ENCODE assay signal across 14 cellular contexts in genomic region chr3:113685956-113686721, GRCh38. TPM values are rescaled to one million over a fixed set of nuclear protein-coding genes. Genes with fewer than 3 reads are reported as not detected.
A peak's percentile ranks its signal among the peaks of the same experiment; 100 is the strongest.
DNase-seq lines count a peak whose midpoint lies in the region; ATAC-seq and TF ChIP-seq lines count a peak whose summit lies in the region.
"Had no signal": no experiment of that assay in that cellular context is flagged by ENCODE, and none has a peak within 500 bp of the region (broad histone marks: within the 10 kb centered on the region; RNA-seq: fewer than 3 reads in every experiment).

No MANE protein-coding gene starts in this region.

- ATAC-seq in left lung (peak; percentile 88), GM19395 (IDR thresholded peaks at IDR 0.05; ENCODE audit: unreplicated experiment) (no peak)
- no peak for ATAC-seq in activated naive CD4-positive, alpha-beta T cell treated with anti-CD3 and anti-CD28 coated beads, Interleukin-2, amount 50 U/mL, for 72 hours
- no peak for ATAC-seq in natural killer cell treated with Interleukin-12 subunit alpha and Interleukin-12 subunit beta and Interleukin-15 and Interleukin-18, amount 100 ng/mL, for 72 hours
- ATAC-seq: activated T-helper 17 cell treated with anti-CD3 and anti-CD28 coated beads, Interleukin-2, amount 50 U/mL, for 72 hours had no signal

- WGBS in HUES64, result 76% methylated on average over 1 of the region's 2 CpGs

- H3K27ac Mint-ChIP-seq in activated naive CD4-positive, alpha-beta T cell treated with anti-CD3 and anti-CD28 coated beads, Interleukin-2, amount 50 U/mL, for 72 hours, result no peak overlapping the region
- H3K27ac Mint-ChIP-seq in natural killer cell treated with Interleukin-12 subunit alpha and Interleukin-12 subunit beta and Interleukin-15 and Interleukin-18, amount 100 ng/mL, for 72 hours, result no peak overlapping the region
- H3K27ac Mint-ChIP-seq: activated T-helper 17 cell treated with anti-CD3 and anti-CD28 coated beads, Interleukin-2, amount 50 U/mL, for 72 hours; immature natural killer cell had no signal

- CTCF ChIA-PET in AG04449 (lab: Yijun Ruan, JAX), result interaction anchor here (1.5 kb wide), 1 partner anchor 36 kb away, joined by 3 read pairs; no protein-coding TSS in a partner anchor

- H3K9ac ChIP-seq in HUES64 (ENCODE audit: low read depth, low read length), result no peak overlapping the region; the same call in 1 of the 2 replicates
- H3K9ac ChIP-seq: BLaER1 had no signal

- H3K9me3 ChIP-seq in HUES64 (ENCODE audit: insufficient read depth, low read depth, low read length) (no peaks in the 10 kb centered on the region; the same call in 1 of the 2 replicates), left lung (peaks cover 0 to 7% of the 10 kb centered on the region in 2 donors)

- 0 out of 2 replicates have a peak, but pooled peaks cover 3% of the 10 kb centered on the region for H3K36me3 ChIP-seq in HUES64 (ENCODE audit: insufficient read depth, low read length)
- H3K36me3 ChIP-seq in left lung, result no peaks in the 10 kb centered on the region

- H3K4me1 ChIP-seq in HUES64 (ENCODE audit: insufficient read depth, low read length) (peaks cover 13% of the 10 kb centered on the region), left lung (peaks cover 0 to 4% of the 10 kb centered on the region in 2 donors)
- H3K4me1 ChIP-seq: BLaER1 had no signal

- peaks cover 10 to 21% of the 10 kb centered on the region in 2 donors for H3K36me3 Mint-ChIP-seq in activated naive CD4-positive, alpha-beta T cell treated with anti-CD3 and anti-CD28 coated beads, Interleukin-2, amount 50 U/mL, for 72 hours
- peaks cover 13% of the 10 kb centered on the region for H3K36me3 Mint-ChIP-seq in natural killer cell treated with Interleukin-12 subunit alpha and Interleukin-12 subunit beta and Interleukin-15 and Interleukin-18, amount 100 ng/mL, for 72 hours

- peak; percentile 12 for DNase-seq in AG04449 (ENCODE audit: low read depth, low spot score)
- peak; percentile 36 for DNase-seq in dedifferentiated amniotic fluid mesenchymal stem cell (ENCODE audit: extremely low spot score)
- DNase-seq in left lung, result no peak
- no peak for DNase-seq in activated naive CD4-positive, alpha-beta T cell treated with anti-CD3 and anti-CD28 coated beads, Interleukin-2, amount 50 U/mL, for 72 hours (ENCODE audit: low spot score in 2 of 2)
- DNase-seq in NCI-H2029 (lab: John Stamatoyannopoulos, UW), result no peak
- no peak for DNase-seq in natural killer cell treated with Interleukin-12 subunit alpha and Interleukin-12 subunit beta and Interleukin-15 and Interleukin-18, amount 100 ng/mL, for 72 hours (ENCODE audit: low spot score)
- DNase-seq: immature natural killer cell, NCI-H2081 treated with DMSO at 0.1 percent for 48 hours, RPMI8226 had no signal

- H3K4me1 Mint-ChIP-seq in natural killer cell treated with Interleukin-12 subunit alpha and Interleukin-12 subunit beta and Interleukin-15 and Interleukin-18, amount 100 ng/mL, for 72 hours (ENCODE audit: low read depth in 2 of 2), result peaks cover 3 to 12% of the 10 kb centered on the region in 2 donors
- H3K4me1 Mint-ChIP-seq: activated T-helper 17 cell treated with anti-CD3 and anti-CD28 coated beads, Interleukin-2, amount 50 U/mL, for 72 hours had no signal

- H3K4me3 Mint-ChIP-seq in natural killer cell treated with Interleukin-12 subunit alpha and Interleukin-12 subunit beta and Interleukin-15 and Interleukin-18, amount 100 ng/mL, for 72 hours, result no peak overlapping the region
- H3K4me3 Mint-ChIP-seq: activated T-helper 17 cell treated with anti-CD3 and anti-CD28 coated beads, Interleukin-2, amount 50 U/mL, for 72 hours; immature natural killer cell had no signal

- H3K4me3 ChIP-seq in AG04449 (ENCODE audit: low read depth, low read length) (no peak overlapping the region), HUES64 (ENCODE audit: low read length) (no peak overlapping the region; the same call in 1 of the 2 replicates), left lung (no peak overlapping the region)
- H3K4me3 ChIP-seq: BLaER1, suprapubic skin had no signal

- intact Hi-C loops in left lung (cut with DNase I), result no loop called here

- TF ChIP-seq CTCF in AG04449 (IDR thresholded peaks at IDR 0.05; ENCODE audit: insufficient read depth, low read length, missing control alignments) (no peak), left lung (IDR thresholded peaks at IDR 0.05) (no peak)

- H3K9me3 Mint-ChIP-seq in activated naive CD4-positive, alpha-beta T cell treated with anti-CD3 and anti-CD28 coated beads, Interleukin-2, amount 50 U/mL, for 72 hours, result peaks cover 10 to 12% of the 10 kb centered on the region in 2 donors
- H3K9me3 Mint-ChIP-seq in natural killer cell treated with Interleukin-12 subunit alpha and Interleukin-12 subunit beta and Interleukin-15 and Interleukin-18, amount 100 ng/mL, for 72 hours, result peaks cover 3% of the 10 kb centered on the region

- POLR2A ChIA-PET in AG04449 (lab: Yijun Ruan, JAX), result no interaction called here

- H3K27ac ChIP-seq in HUES64 (ENCODE audit: low read depth, low read length) (peak overlapping the region; percentile 24; the same call in 1 of the 2 replicates), left lung (no peak overlapping the region)
- H3K27ac ChIP-seq: BLaER1, suprapubic skin had no signal

- H3K27me3 ChIP-seq in HUES64 (ENCODE audit: insufficient read depth, low read length), result no peaks in the 10 kb centered on the region
- H3K27me3 ChIP-seq in left lung, result no peaks in the 10 kb centered on the region
- H3K27me3 ChIP-seq: BLaER1, suprapubic skin had no signal

- H3K27me3 Mint-ChIP-seq in natural killer cell treated with Interleukin-12 subunit alpha and Interleukin-12 subunit beta and Interleukin-15 and Interleukin-18, amount 100 ng/mL, for 72 hours, result no peaks in the 10 kb centered on the region
- H3K27me3 Mint-ChIP-seq: activated T-helper 17 cell treated with anti-CD3 and anti-CD28 coated beads, Interleukin-2, amount 50 U/mL, for 72 hours had no signal

RNA-seq across cellular contexts. Expression of gene USF3, which starts 10.3 kb away (rescaled TPM):
- 8.6 TPM for polyA plus RNA-seq in HUES64 (2013, experiment 1 of 2)
- polyA plus RNA-seq in HUES64 (2013, experiment 2 of 2), result 10.1 TPM
- total RNA-seq in left lung, result 10 to 100 TPM; 18.2 to 19.0 TPM
- total RNA-seq in activated naive CD4-positive, alpha-beta T cell treated with anti-CD3 and anti-CD28 coated beads, Interleukin-2, amount 50 U/mL, for 72 hours, result 10 to 100 TPM; 14.0 to 22.2 TPM
- total RNA-seq in natural killer cell treated with Interleukin-12 subunit alpha and Interleukin-12 subunit beta and Interleukin-15 and Interleukin-18, amount 100 ng/mL, for 72 hours, result 10 to 100 TPM; 18.0 to 19.4 TPM

RNA-seq across cellular contexts. Expression of gene NAA50, which starts 59.9 kb away (rescaled TPM):
- polyA plus RNA-seq in HUES64 (2013, experiment 1 of 2), result 178 TPM
- polyA plus RNA-seq in HUES64 (2013, experiment 2 of 2), result 160 TPM
- 100 to 1,000 TPM in 1 of 2 donors, 10 to 100 TPM in 1; 96.9 to 132 TPM for total RNA-seq in left lung
- 100 to 1,000 TPM; 101 to 109 TPM for total RNA-seq in activated naive CD4-positive, alpha-beta T cell treated with anti-CD3 and anti-CD28 coated beads, Interleukin-2, amount 50 U/mL, for 72 hours
- 10 to 100 TPM; 97.3 to 98.0 TPM for total RNA-seq in natural killer cell treated with Interleukin-12 subunit alpha and Interleukin-12 subunit beta and Interleukin-15 and Interleukin-18, amount 100 ng/mL, for 72 hours

Comparison
In these comparisons a context has a peak if more than half of its experiments do, and no peak if none do; other contexts are left out.
1. DNase-seq: peak in AG04449 (single experiment) and dedifferentiated amniotic fluid mesenchymal stem cell (single experiment); none in left lung (0 of 2), activated naive CD4-positive, alpha-beta T cell treated with anti-CD3 and anti-CD28 coated beads, Interleukin-2, amount 50 U/mL, for 72 hours (0 of 2), NCI-H2029 (single experiment) and natural killer cell treated with Interleukin-12 subunit alpha and Interleukin-12 subunit beta and Interleukin-15 and Interleukin-18, amount 100 ng/mL, for 72 hours (single experiment).